Comparison of ENCODE assay signal across 2 cellular contexts in genomic region chr19:18521692-18522123, GRCh38.
TF ChIP-seq lines count a peak whose summit lies in the region.

Gene ELL, minus strand, starts transcription at chr19:18522070. Its CDS starts 15 bp downstream, at chr19:18522055.

TF ChIP-seq in HEK293, 187 proteins besides CTCF, POLR2A, EP300 and RAD21 (continued from another document and continues in another):
- TF ChIP-seq PRDM4 (tag by site-specific recombination; IDR thresholded peaks at IDR 0.05) (no peak), ZBTB6 (tag by site-specific recombination; IDR thresholded peaks at IDR 0.05) (peak; percentile 98), ZNF24 (tag by site-specific recombination; IDR thresholded peaks at IDR 0.05) (peak; percentile 62; the same call in 1 of the 2 replicates), ZNF274 (IDR thresholded peaks at IDR 0.05; ENCODE audit: low read length) (no peak), ZNF274 (tag by site-specific recombination; IDR thresholded peaks at IDR 0.05; ENCODE audit: borderline replicate concordance) (no peak), HOXA7 (CRISPR knock-in tag; IDR thresholded peaks at IDR 0.05; ENCODE audit: borderline replicate concordance) (no peak), ZNF146 (tag by site-specific recombination; IDR thresholded peaks at IDR 0.05) (0 out of 2 replicates have a peak, but pooled peaks have one; percentile 3), ZSCAN5A (tag by site-specific recombination; IDR thresholded peaks at IDR 0.05) (peak; percentile 83), ZEB2 (tag by site-specific recombination; IDR thresholded peaks at IDR 0.05) (peak; percentile 80), YY2 (tag by site-specific recombination; IDR thresholded peaks at IDR 0.05) (peak; percentile 94), ZNF670 (tag by site-specific recombination; IDR thresholded peaks at IDR 0.05; ENCODE audit: low read depth) (no peak), ZBTB10 (tag by site-specific recombination; IDR thresholded peaks at IDR 0.05) (peak; percentile 83), ZNF157 (tag by site-specific recombination; IDR thresholded peaks at IDR 0.05) (no peak)

TF ChIP-seq in WTC11, 78 proteins besides CTCF, POLR2A, EP300 and RAD21 (continued from another document):
- TF ChIP-seq MAX (CRISPR knock-in tag; IDR thresholded peaks at IDR 0.05) (0 out of 2 replicates have a peak, but pooled peaks have one; percentile 42), ZNF138 (CRISPR knock-in tag; conservative IDR thresholded peaks at IDR 0.05) (no peak), HMGXB4 (CRISPR knock-in tag; IDR thresholded peaks at IDR 0.05) (peak; percentile 60; the same call in 1 of the 2 replicates), ARID4B (CRISPR knock-in tag; IDR thresholded peaks at IDR 0.05; ENCODE audit: borderline replicate concordance) (peak; percentile 41; the same call in 1 of the 2 replicates), FOXP1 (CRISPR knock-in tag; IDR thresholded peaks at IDR 0.05; ENCODE audit: borderline replicate concordance) (peak; percentile 68; the same call in 1 of the 2 replicates), ZBTB43 (CRISPR knock-in tag; IDR thresholded peaks at IDR 0.05) (peak; percentile 71; the same call in 1 of the 2 replicates), FOXP4 (CRISPR knock-in tag; IDR thresholded peaks at IDR 0.05) (peak; percentile 16; the same call in 1 of the 2 replicates), E2F5 (CRISPR knock-in tag; IDR thresholded peaks at IDR 0.05) (0 out of 2 replicates have a peak, but pooled peaks have one; percentile 38)
